28 cellular contexts compared by ENCODE assay signal in genomic region chr5:40634154-40634553, GRCh38. TPM values are rescaled to one million over a fixed set of nuclear protein-coding genes. Genes with fewer than 3 reads are reported as not detected.
"Had no signal": no experiment of that assay in that cellular context is flagged by ENCODE, and none has a peak within 500 bp of the region (broad histone marks: within the 10 kb centered on the region; RNA-seq: fewer than 3 reads in every experiment).

No MANE protein-coding gene starts in this region.

- H3K27me3 ChIP-seq: left lung, pancreas, spleen, suprapubic skin, tibial artery, upper lobe of left lung, vagina had no signal

- H3K4me3 ChIP-seq: left lung, lung, pancreas, prostate gland, skin epidermis, spleen, suprapubic skin, thoracic aorta, tibial artery, upper lobe of left lung, vagina had no signal

- H3K9me3 ChIP-seq: pancreas, prostate gland, vagina had no signal

- H3K27ac ChIP-seq: left lung, pancreas, prostate gland, skin epidermis, spleen, suprapubic skin, thoracic aorta, tibial artery, upper lobe of left lung, vagina had no signal

- H3K27me3 Mint-ChIP-seq: naive thymus-derived CD4-positive, alpha-beta T cell; stimulated activated naive CD8-positive, alpha-beta T cell treated with anti-CD3 and anti-CD28 coated beads, Interleukin-15, Interleukin-2, amounts not matched to agents 100 ng/mL and 50 ng/mL, for 24 hours had no signal

- H3K4me3 Mint-ChIP-seq: mesothelial cell of epicardium; naive thymus-derived CD4-positive, alpha-beta T cell; nephron; neural crest cell; stimulated activated effector memory CD8-positive, alpha-beta T cell treated with anti-CD3 and anti-CD28 coated beads, Interleukin-12 subunit alpha, Interleukin-12 subunit beta, amount 100 ng/mL, for 72 hours; stimulated activated naive CD8-positive, alpha-beta T cell treated with anti-CD3 and anti-CD28 coated beads, Interleukin-15, Interleukin-2, amounts not matched to agents 100 ng/mL and 50 ng/mL, for 24 hours had no signal

- H3K36me3 ChIP-seq: left lung, pancreas, prostate gland, spleen, suprapubic skin, thoracic aorta, tibial artery, upper lobe of left lung, vagina had no signal

- H3K4me1 Mint-ChIP-seq: mesothelial cell of epicardium; nephron; neural crest cell; stimulated activated effector memory CD8-positive, alpha-beta T cell treated with anti-CD3 and anti-CD28 coated beads, Interleukin-12 subunit alpha, Interleukin-12 subunit beta, amount 100 ng/mL, for 72 hours had no signal

- H3K27ac Mint-ChIP-seq: mesothelial cell of epicardium; naive thymus-derived CD4-positive, alpha-beta T cell; nephron; stimulated activated effector memory CD8-positive, alpha-beta T cell treated with anti-CD3 and anti-CD28 coated beads, Interleukin-12 subunit alpha, Interleukin-12 subunit beta, amount 100 ng/mL, for 72 hours; stimulated activated naive CD8-positive, alpha-beta T cell treated with anti-CD3 and anti-CD28 coated beads, Interleukin-15, Interleukin-2, amounts not matched to agents 100 ng/mL and 50 ng/mL, for 24 hours had no signal

- H3K36me3 Mint-ChIP-seq: stimulated activated effector memory CD8-positive, alpha-beta T cell treated with anti-CD3 and anti-CD28 coated beads, Interleukin-12 subunit alpha, Interleukin-12 subunit beta, amount 100 ng/mL, for 72 hours had no signal

- DNase-seq: hippocampal formation; kidney glomerular epithelial cell; left cardiac atrium; left lung; mesendoderm; naive thymus-derived CD4-positive, alpha-beta T cell; nucleus accumbens; posterior cingulate gyrus; retina; right cardiac atrium; spleen; stimulated activated CD4-positive, alpha-beta T cell treated with anti-CD3 and anti-CD28 coated beads, Interleukin-4, amount 100 ng/mL, for 24 hours; stimulated activated naive CD4-positive, alpha-beta T cell; tibial artery; upper lobe of left lung had no signal

- ATAC-seq: left cardiac atrium; left lung; naive thymus-derived CD4-positive, alpha-beta T cell; pancreas; right cardiac atrium; sciatic nerve; stimulated activated effector memory CD8-positive, alpha-beta T cell treated with anti-CD3 and anti-CD28 coated beads, Interleukin-12 subunit alpha, Interleukin-12 subunit beta, amount 100 ng/mL, for 72 hours had no signal

- H3K4me1 ChIP-seq: left lung, pancreas, prostate gland, suprapubic skin, tibial artery, upper lobe of left lung, vagina had no signal

RNA-seq across cellular contexts. Expression of gene PTGER4, which starts 45.6 kb away (rescaled TPM):
- total RNA-seq: neural crest cell had no signal
